ENCODE assay signal across 2 cellular contexts in the genomic region with DNA sequence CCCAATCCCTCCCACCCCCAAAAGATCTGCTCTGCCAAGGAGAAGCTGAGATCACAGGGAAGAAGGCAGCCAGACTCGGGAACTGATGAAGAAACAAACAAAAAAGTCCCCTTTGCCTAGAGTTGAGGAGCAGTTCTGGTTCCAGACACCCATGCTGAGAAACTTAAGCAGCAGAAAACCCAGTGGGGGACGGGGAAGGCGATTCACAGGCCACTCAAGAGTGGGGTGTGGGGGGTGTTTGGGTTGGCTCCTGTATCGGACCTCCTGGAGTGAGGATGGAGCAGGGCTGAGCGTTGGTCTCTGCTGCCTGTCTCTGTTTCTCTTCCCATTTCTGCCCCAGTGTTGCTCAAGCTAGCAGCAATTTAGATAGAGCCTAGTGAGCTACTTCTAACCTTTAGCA.
TF ChIP-seq lines count a peak whose summit lies in the region.

No MANE protein-coding gene starts in this region.

TF ChIP-seq in IMR-90, 13 proteins besides CTCF, POLR2A, EP300 and RAD21:
- TF ChIP-seq, protein P1, sequence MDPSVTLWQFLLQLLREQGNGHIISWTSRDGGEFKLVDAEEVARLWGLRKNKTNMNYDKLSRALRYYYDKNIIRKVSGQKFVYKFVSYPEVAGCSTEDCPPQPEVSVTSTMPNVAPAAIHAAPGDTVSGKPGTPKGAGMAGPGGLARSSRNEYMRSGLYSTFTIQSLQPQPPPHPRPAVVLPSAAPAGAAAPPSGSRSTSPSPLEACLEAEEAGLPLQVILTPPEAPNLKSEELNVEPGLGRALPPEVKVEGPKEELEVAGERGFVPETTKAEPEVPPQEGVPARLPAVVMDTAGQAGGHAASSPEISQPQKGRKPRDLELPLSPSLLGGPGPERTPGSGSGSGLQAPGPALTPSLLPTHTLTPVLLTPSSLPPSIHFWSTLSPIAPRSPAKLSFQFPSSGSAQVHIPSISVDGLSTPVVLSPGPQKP (IDR thresholded peaks at IDR 0.05; ENCODE audit: borderline replicate concordance, low read depth, low read length), result no peak
- TF ChIP-seq FOS (IDR thresholded peaks at IDR 0.05; ENCODE audit: low read depth, low read length) (no peak), MXI1 (IDR thresholded peaks at IDR 0.05; ENCODE audit: borderline replicate concordance, low read depth, low read length) (no peak), MAFK (IDR thresholded peaks at IDR 0.05; ENCODE audit: low read depth, low read length) (no peak), CHD1 (IDR thresholded peaks at IDR 0.05; ENCODE audit: low read depth, low read length) (no peak), CEBPB (IDR thresholded peaks at IDR 0.05; ENCODE audit: low read depth, low read length) (no peak), NFE2L2 (IDR thresholded peaks at IDR 0.05; ENCODE audit: low read depth, low read length) (no peak), MAZ (IDR thresholded peaks at IDR 0.05; ENCODE audit: borderline replicate concordance, low read depth, low read length) (no peak), RCOR1 (IDR thresholded peaks at IDR 0.05; ENCODE audit: insufficient replicate concordance, low read length) (no peak), SMC3 (IDR thresholded peaks at IDR 0.05; ENCODE audit: low read depth, low read length) (no peak), RFX5 (IDR thresholded peaks at IDR 0.05; ENCODE audit: low read depth, low read length) (no peak)
- TF ChIP-seq, protein P2, sequence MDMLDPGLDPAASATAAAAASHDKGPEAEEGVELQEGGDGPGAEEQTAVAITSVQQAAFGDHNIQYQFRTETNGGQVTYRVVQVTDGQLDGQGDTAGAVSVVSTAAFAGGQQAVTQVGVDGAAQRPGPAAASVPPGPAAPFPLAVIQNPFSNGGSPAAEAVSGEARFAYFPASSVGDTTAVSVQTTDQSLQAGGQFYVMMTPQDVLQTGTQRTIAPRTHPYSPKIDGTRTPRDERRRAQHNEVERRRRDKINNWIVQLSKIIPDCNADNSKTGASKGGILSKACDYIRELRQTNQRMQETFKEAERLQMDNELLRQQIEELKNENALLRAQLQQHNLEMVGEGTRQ (IDR thresholded peaks at IDR 0.05; ENCODE audit: low read depth, low read length), result no peak
TF ChIP-seq in IMR-90: peak in this region for 0.

TF ChIP-seq in K562, 482 proteins besides CTCF, POLR2A, EP300 and RAD21:
- TF ChIP-seq, protein P3, sequence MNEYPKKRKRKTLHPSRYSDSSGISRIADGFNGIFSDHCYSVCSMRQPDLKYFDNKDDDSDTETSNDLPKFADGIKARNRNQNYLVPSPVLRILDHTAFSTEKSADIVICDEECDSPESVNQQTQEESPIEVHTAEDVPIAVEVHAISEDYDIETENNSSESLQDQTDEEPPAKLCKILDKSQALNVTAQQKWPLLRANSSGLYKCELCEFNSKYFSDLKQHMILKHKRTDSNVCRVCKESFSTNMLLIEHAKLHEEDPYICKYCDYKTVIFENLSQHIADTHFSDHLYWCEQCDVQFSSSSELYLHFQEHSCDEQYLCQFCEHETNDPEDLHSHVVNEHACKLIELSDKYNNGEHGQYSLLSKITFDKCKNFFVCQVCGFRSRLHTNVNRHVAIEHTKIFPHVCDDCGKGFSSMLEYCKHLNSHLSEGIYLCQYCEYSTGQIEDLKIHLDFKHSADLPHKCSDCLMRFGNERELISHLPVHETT (CRISPR knock-in tag; conservative IDR thresholded peaks at IDR 0.05 in 1 of 2, IDR thresholded peaks at IDR 0.05 in 1 of 2), result no peak
- no peak for TF ChIP-seq ZNF121 (CRISPR knock-in tag; conservative IDR thresholded peaks at IDR 0.05)
- TF ChIP-seq TRIM25 (IDR thresholded peaks at IDR 0.05; ENCODE audit: borderline replicate concordance), result no peak
- TF ChIP-seq POLR3A (IDR thresholded peaks at IDR 0.05; ENCODE audit: borderline replicate concordance, extremely low read depth, insufficient read depth, insufficient read length), result no peak
TF ChIP-seq in K562: peak in this region for 0.
